9 cellular contexts compared by ENCODE assay signal in the genomic region with DNA sequence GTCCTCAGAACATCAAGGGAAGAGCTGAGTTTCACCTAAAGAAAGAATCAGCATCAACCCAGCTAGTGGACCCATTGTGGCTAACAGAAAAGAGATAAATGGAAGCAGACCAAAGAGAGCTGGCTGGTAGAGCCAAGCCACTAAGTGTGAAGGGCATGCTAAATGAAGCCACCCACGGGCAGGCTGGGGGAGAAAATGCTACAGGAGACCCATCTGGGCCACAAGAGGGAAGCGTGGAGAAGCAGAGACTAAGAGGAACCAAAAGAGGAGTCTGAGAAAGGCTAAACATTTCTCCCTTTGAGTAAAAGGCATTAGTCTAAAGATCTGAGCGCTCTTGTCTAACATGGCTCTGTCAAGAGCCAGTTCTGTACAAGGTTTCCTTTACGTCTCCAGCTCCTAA. TPM values are rescaled to one million over a fixed set of nuclear protein-coding genes. Genes with fewer than 3 reads are reported as not detected.
DNase-seq lines count a peak whose midpoint lies in the region; ATAC-seq and TF ChIP-seq lines count a peak whose summit lies in the region.
"Had no signal": no experiment of that assay in that cellular context is flagged by ENCODE, and none has a peak within 500 bp of the region (broad histone marks: within the 10 kb centered on the region; RNA-seq: fewer than 3 reads in every experiment).

No MANE protein-coding gene starts in this region.

- peak; percentile 47 for ATAC-seq in stimulated activated naive CD8-positive, alpha-beta T cell treated with anti-CD3 and anti-CD28 coated beads, Interleukin-15, Interleukin-2, amounts not matched to agents 100 U/mL and 50 U/mL, for 24 hours
- no peak for ATAC-seq in stimulated activated naive CD8-positive, alpha-beta T cell treated with anti-CD3 and anti-CD28 coated beads, Interleukin-15, amount 100 ng/mL, for 72 hours
- peak; percentile 54 for ATAC-seq in HG02885 (IDR thresholded peaks at IDR 0.05; ENCODE audit: poor library complexity, unreplicated experiment)
- ATAC-seq in activated CD8-positive, alpha-beta memory T cell treated with anti-CD3 and anti-CD28 coated beads, Interleukin-2, amount 10 ng/mL, durations not matched to agents 7 days and 5 days = no peak

- CTCF ChIA-PET in activated CD8-positive, alpha-beta memory T cell treated with anti-CD3 and anti-CD28 coated beads, Interleukin-2, amount 10 ng/mL, durations not matched to agents 7 days and 5 days (lab: Charles Lee) = no interaction called here

- H3K4me3 ChIP-seq in WERI-Rb-1 (ENCODE audit: low read depth, low read length) = no peak overlapping the region

- H3K36me3 ChIP-seq in WERI-Rb-1 = peaks cover 23% of the 10 kb centered on the region

- no peak for TF ChIP-seq CTCF in WERI-Rb-1 (IDR thresholded peaks at IDR 0.05; ENCODE audit: low read depth, low read length)

- H3K9me3 ChIP-seq in WERI-Rb-1 (ENCODE audit: severe bottlenecking) = no peaks in the 10 kb centered on the region

- H3K4me3 Mint-ChIP-seq in stimulated activated naive CD8-positive, alpha-beta T cell treated with anti-CD3 and anti-CD28 coated beads, Interleukin-15, amount 100 ng/mL, for 72 hours = no peak overlapping the region
- H3K4me3 Mint-ChIP-seq in stimulated activated naive CD8-positive, alpha-beta T cell treated with anti-CD3 and anti-CD28 coated beads, Interleukin-15, Interleukin-2, amounts not matched to agents 100 ng/mL and 50 ng/mL, for 24 hours = no peak overlapping the region
- H3K4me3 Mint-ChIP-seq in activated CD8-positive, alpha-beta memory T cell treated with anti-CD3 and anti-CD28 coated beads, Interleukin-2, amount 10 ng/mL, durations not matched to agents 7 days and 5 days = no peak overlapping the region
- H3K4me3 Mint-ChIP-seq: activated naive CD8-positive, alpha-beta T cell had no signal

- no peaks in the 10 kb centered on the region for H3K27me3 ChIP-seq in WERI-Rb-1 (ENCODE audit: insufficient read depth, low read depth, severe bottlenecking)

- peaks cover 31% of the 10 kb centered on the region for H3K4me1 Mint-ChIP-seq in stimulated activated naive CD8-positive, alpha-beta T cell treated with anti-CD3 and anti-CD28 coated beads, Interleukin-15, amount 100 ng/mL, for 72 hours
- H3K4me1 Mint-ChIP-seq in stimulated activated naive CD8-positive, alpha-beta T cell treated with anti-CD3 and anti-CD28 coated beads, Interleukin-15, Interleukin-2, amounts not matched to agents 100 ng/mL and 50 ng/mL, for 24 hours (ENCODE audit: low read depth) = peaks cover 43% of the 10 kb centered on the region
- H3K4me1 Mint-ChIP-seq in activated CD8-positive, alpha-beta memory T cell treated with anti-CD3 and anti-CD28 coated beads, Interleukin-2, amount 10 ng/mL, durations not matched to agents 7 days and 5 days = peaks cover 9% of the 10 kb centered on the region

- H3K27ac ChIP-seq in WERI-Rb-1 = no peak overlapping the region

- H3K9me3 Mint-ChIP-seq in stimulated activated naive CD8-positive, alpha-beta T cell treated with anti-CD3 and anti-CD28 coated beads, Interleukin-15, amount 100 ng/mL, for 72 hours = no peaks in the 10 kb centered on the region
- H3K9me3 Mint-ChIP-seq in stimulated activated naive CD8-positive, alpha-beta T cell treated with anti-CD3 and anti-CD28 coated beads, Interleukin-15, Interleukin-2, amounts not matched to agents 100 ng/mL and 50 ng/mL, for 24 hours = no peaks in the 10 kb centered on the region
- no peaks in the 10 kb centered on the region for H3K9me3 Mint-ChIP-seq in activated CD8-positive, alpha-beta memory T cell treated with anti-CD3 and anti-CD28 coated beads, Interleukin-2, amount 10 ng/mL, durations not matched to agents 7 days and 5 days (ENCODE audit: low read depth)

- H3K27ac Mint-ChIP-seq in stimulated activated naive CD8-positive, alpha-beta T cell treated with anti-CD3 and anti-CD28 coated beads, Interleukin-15, amount 100 ng/mL, for 72 hours = peak overlapping the region in 1 of 2 donors; percentile 48
- H3K27ac Mint-ChIP-seq in stimulated activated naive CD8-positive, alpha-beta T cell treated with anti-CD3 and anti-CD28 coated beads, Interleukin-15, Interleukin-2, amounts not matched to agents 100 ng/mL and 50 ng/mL, for 24 hours = peak overlapping the region; percentile 56
- H3K27ac Mint-ChIP-seq in activated CD8-positive, alpha-beta memory T cell treated with anti-CD3 and anti-CD28 coated beads, Interleukin-2, amount 10 ng/mL, durations not matched to agents 7 days and 5 days = no peak overlapping the region

- DNase-seq in stimulated activated naive CD8-positive, alpha-beta T cell treated with anti-CD3 and anti-CD28 coated beads, Interleukin-15, Interleukin-2, amounts not matched to agents 100 U/mL and 50 U/mL, for 24 hours = no peak
- DNase-seq in stimulated activated naive CD8-positive, alpha-beta T cell treated with anti-CD3 and anti-CD28 coated beads, Interleukin-15, amount 100 ng/mL, for 72 hours = no peak
- peak; percentile 14 for DNase-seq in WERI-Rb-1
- no peak for DNase-seq in activated CD8-positive, alpha-beta memory T cell treated with anti-CD3 and anti-CD28 coated beads, Interleukin-2, amount 10 ng/mL, durations not matched to agents 7 days and 5 days
- no peak for DNase-seq in middle frontal gyrus (ENCODE audit: extremely low spot score, low spot score)
- DNase-seq in HT-29 (ENCODE audit: low spot score) = no peak

- peaks cover 61% of the 10 kb centered on the region for H3K36me3 Mint-ChIP-seq in stimulated activated naive CD8-positive, alpha-beta T cell treated with anti-CD3 and anti-CD28 coated beads, Interleukin-15, Interleukin-2, amounts not matched to agents 100 ng/mL and 50 ng/mL, for 24 hours (ENCODE audit: low read depth)
- peaks cover 27% of the 10 kb centered on the region for H3K36me3 Mint-ChIP-seq in activated CD8-positive, alpha-beta memory T cell treated with anti-CD3 and anti-CD28 coated beads, Interleukin-2, amount 10 ng/mL, durations not matched to agents 7 days and 5 days

- no peaks in the 10 kb centered on the region for H3K27me3 Mint-ChIP-seq in stimulated activated naive CD8-positive, alpha-beta T cell treated with anti-CD3 and anti-CD28 coated beads, Interleukin-15, amount 100 ng/mL, for 72 hours
- H3K27me3 Mint-ChIP-seq in stimulated activated naive CD8-positive, alpha-beta T cell treated with anti-CD3 and anti-CD28 coated beads, Interleukin-15, Interleukin-2, amounts not matched to agents 100 ng/mL and 50 ng/mL, for 24 hours = no peaks in the 10 kb centered on the region
- H3K27me3 Mint-ChIP-seq in activated CD8-positive, alpha-beta memory T cell treated with anti-CD3 and anti-CD28 coated beads, Interleukin-2, amount 10 ng/mL, durations not matched to agents 7 days and 5 days = no peaks in the 10 kb centered on the region
- H3K27me3 Mint-ChIP-seq: activated naive CD8-positive, alpha-beta T cell had no signal

RNA-seq across cellular contexts. Expression of a gene that starts 15.8 kb away (rescaled TPM):
- total RNA-seq in activated CD8-positive, alpha-beta memory T cell treated with anti-CD3 and anti-CD28 coated beads, Interleukin-2, amount 10 ng/mL, durations not matched to agents 7 days and 5 days = 10 to 100 TPM; 18.2 to 24.0 TPM
- 6.6 and 7.2 TPM in 2 replicates for total RNA-seq in HT-29 (2014; rRNA removed; shearing (Covaris generic))

Comparison
In these comparisons a context has a peak if more than half of its experiments do, and no peak if none do; other contexts are left out.
1. ATAC-seq: peak in stimulated activated naive CD8-positive, alpha-beta T cell treated with anti-CD3 and anti-CD28 coated beads, Interleukin-15, Interleukin-2, amounts not matched to agents 100 U/mL and 50 U/mL, for 24 hours (single experiment) and HG02885 (single experiment); none in stimulated activated naive CD8-positive, alpha-beta T cell treated with anti-CD3 and anti-CD28 coated beads, Interleukin-15, amount 100 ng/mL, for 72 hours (single experiment) and activated CD8-positive, alpha-beta memory T cell treated with anti-CD3 and anti-CD28 coated beads, Interleukin-2, amount 10 ng/mL, durations not matched to agents 7 days and 5 days (single experiment).